In genomic region chr9:113376634-113377531, GRCh38 we compare ENCODE assay signal across 8 cellular contexts. TPM values are rescaled to one million over a fixed set of nuclear protein-coding genes. Genes with fewer than 3 reads are reported as not detected.
A peak's percentile ranks its signal among the peaks of the same experiment; 100 is the strongest.
DNase-seq lines count a peak whose midpoint lies in the region; ATAC-seq, FAIRE-seq and TF ChIP-seq lines count a peak whose summit lies in the region.

A gene with protein sequence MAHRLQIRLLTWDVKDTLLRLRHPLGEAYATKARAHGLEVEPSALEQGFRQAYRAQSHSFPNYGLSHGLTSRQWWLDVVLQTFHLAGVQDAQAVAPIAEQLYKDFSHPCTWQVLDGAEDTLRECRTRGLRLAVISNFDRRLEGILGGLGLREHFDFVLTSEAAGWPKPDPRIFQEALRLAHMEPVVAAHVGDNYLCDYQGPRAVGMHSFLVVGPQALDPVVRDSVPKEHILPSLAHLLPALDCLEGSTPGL (minus strand): TSS chr9:113376986. CDS start chr9:113374354, 2,632 bp downstream.

- WGBS in A549 (ENCODE audit: missing lambda C conversion rate), result 4% methylated on average over 30 of the region's 74 CpGs

- TF ChIP-seq CTCF in A549 (IDR thresholded peaks at IDR 0.05), result no peak
- no peak for TF ChIP-seq CTCF in choroid plexus epithelial cell (conservative IDR thresholded peaks at IDR 0.05; ENCODE audit: low read depth, low read length)

- no peaks in the 10 kb centered on the region for H3K27me3 ChIP-seq in layer of hippocampus (ENCODE audit: control insufficient read depth, insufficient read depth, low read length)

- no peak for TF ChIP-seq RAD21 in A549 (conservative IDR thresholded peaks at IDR 0.05 in 1 of 2, IDR thresholded peaks at IDR 0.05 in 1 of 2)

- ATAC-seq in A549, result peak; percentile 90 to 95
- peak; percentile 68 for ATAC-seq in GM18868 (IDR thresholded peaks at IDR 0.05; ENCODE audit: unreplicated experiment)
- peak; percentile 53 for ATAC-seq in HG03103 (IDR thresholded peaks at IDR 0.05; ENCODE audit: low read depth, unreplicated experiment)

- peak; percentile 87 to 92 for DNase-seq in A549 (ENCODE audit: low read depth in 1 of 2, low spot score in 1 of 2)
- peak; percentile 67 for DNase-seq in NCI-H226
- peak; percentile 70 to 80 for DNase-seq in activated CD4-positive, alpha-beta T cell treated with anti-CD3 and anti-CD28 coated beads for 4 hours
- peak; percentile 74 for DNase-seq in choroid plexus epithelial cell (ENCODE audit: low read depth)
- DNase-seq in stimulated activated CD4-positive, alpha-beta T cell treated with anti-CD3 and anti-CD28 coated beads, Interleukin-1b, Interleukin-23, amount 100 ng/mL, for 4 hours (ENCODE audit: low read depth in 2 of 2), result peak; percentile 79 to 80

- H3K4me3 ChIP-seq in A549, result peak within 1 kb of the TSS; percentile 58
- H3K4me3 ChIP-seq in choroid plexus epithelial cell (ENCODE audit: low read depth, low read length), result peak within 1 kb of the TSS; percentile 86

- no peak for FAIRE-seq in A549 (lab: Jason Lieb, UNC)

- CTCF ChIA-PET in A549 (lab: Yijun Ruan, JAX), result interaction anchor here (0.7 to 2.7 kb wide), 6 partner anchors 12 to 215 kb away, joined by 3 to 9 read pairs (median 3); partner anchors contain the start of genes ALAD, C9orf43 and POLE3

- peak; percentile 82 for TF ChIP-seq POLR2A in A549 (IDR thresholded peaks at IDR 0.05; ENCODE audit: low read length)

- no peaks in the 10 kb centered on the region for H3K9me3 ChIP-seq in A549

- POLR2A ChIA-PET in A549 (lab: Yijun Ruan, JAX), result interaction anchor here (0.6 to 1.5 kb wide), 13 partner anchors 8 to 217 kb away, joined by 3 to 15 read pairs (median 3); partner anchors contain the start of genes ALAD, C9orf43, FKBP15 and POLE3

- H3K27ac ChIP-seq in A549, result peak within 1 kb of the TSS; percentile 81 to 93
- H3K27ac ChIP-seq in layer of hippocampus (ENCODE audit: low read depth, low read length), result peak within 1 kb of the TSS; percentile 84

- peak within 1 kb of the TSS; percentile 99 for H3K4me2 ChIP-seq in A549

- H3K4me1 ChIP-seq in A549, result peaks cover 8% of the 10 kb centered on the region; the same call in 2 of the 3 replicates

- TF ChIP-seq EP300 in A549 (IDR thresholded peaks at IDR 0.05), result no peak

TF ChIP-seq in A549, 52 proteins besides CTCF, POLR2A, EP300 and RAD21:
- TF ChIP-seq FOSL2 (IDR thresholded peaks at IDR 0.05) (no peak), FOSL2 (CRISPR knock-in tag; IDR thresholded peaks at IDR 0.05) (0 out of 2 replicates have a peak, but pooled peaks have one; percentile 10), PHF8 (IDR thresholded peaks at IDR 0.05; ENCODE audit: borderline replicate concordance, low read depth) (peak; percentile 77; the same call in 1 of the 2 replicates), JUN (IDR thresholded peaks at IDR 0.05) (peak; percentile 66 to 77; a peak in 3 of 5 replicates), MYC (IDR thresholded peaks at IDR 0.05; ENCODE audit: borderline replicate concordance, low read length) (0 out of 2 replicates have a peak, but pooled peaks have one; percentile 44), KDM1A (IDR thresholded peaks at IDR 0.05; ENCODE audit: low read depth) (no peak), CHD4 (IDR thresholded peaks at IDR 0.05; ENCODE audit: borderline replicate concordance) (no peak)
- TF ChIP-seq, protein P1, sequence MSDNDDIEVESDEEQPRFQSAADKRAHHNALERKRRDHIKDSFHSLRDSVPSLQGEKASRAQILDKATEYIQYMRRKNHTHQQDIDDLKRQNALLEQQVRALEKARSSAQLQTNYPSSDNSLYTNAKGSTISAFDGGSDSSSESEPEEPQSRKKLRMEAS (IDR thresholded peaks at IDR 0.05), result peak; percentile 41; the same call in 1 of the 2 replicates
- TF ChIP-seq, protein P2, sequence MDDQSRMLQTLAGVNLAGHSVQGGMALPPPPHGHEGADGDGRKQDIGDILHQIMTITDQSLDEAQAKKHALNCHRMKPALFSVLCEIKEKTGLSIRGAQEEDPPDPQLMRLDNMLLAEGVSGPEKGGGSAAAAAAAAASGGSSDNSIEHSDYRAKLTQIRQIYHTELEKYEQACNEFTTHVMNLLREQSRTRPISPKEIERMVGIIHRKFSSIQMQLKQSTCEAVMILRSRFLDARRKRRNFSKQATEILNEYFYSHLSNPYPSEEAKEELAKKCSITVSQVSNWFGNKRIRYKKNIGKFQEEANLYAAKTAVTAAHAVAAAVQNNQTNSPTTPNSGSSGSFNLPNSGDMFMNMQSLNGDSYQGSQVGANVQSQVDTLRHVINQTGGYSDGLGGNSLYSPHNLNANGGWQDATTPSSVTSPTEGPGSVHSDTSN (IDR thresholded peaks at IDR 0.05), result 0 out of 2 replicates have a peak, but pooled peaks have one; percentile 18
- TF ChIP-seq, protein P3, sequence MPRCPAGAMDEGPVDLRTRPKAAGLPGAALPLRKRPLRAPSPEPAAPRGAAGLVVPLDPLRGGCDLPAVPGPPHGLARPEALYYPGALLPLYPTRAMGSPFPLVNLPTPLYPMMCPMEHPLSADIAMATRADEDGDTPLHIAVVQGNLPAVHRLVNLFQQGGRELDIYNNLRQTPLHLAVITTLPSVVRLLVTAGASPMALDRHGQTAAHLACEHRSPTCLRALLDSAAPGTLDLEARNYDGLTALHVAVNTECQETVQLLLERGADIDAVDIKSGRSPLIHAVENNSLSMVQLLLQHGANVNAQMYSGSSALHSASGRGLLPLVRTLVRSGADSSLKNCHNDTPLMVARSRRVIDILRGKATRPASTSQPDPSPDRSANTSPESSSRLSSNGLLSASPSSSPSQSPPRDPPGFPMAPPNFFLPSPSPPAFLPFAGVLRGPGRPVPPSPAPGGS (IDR thresholded peaks at IDR 0.05), result peak; percentile 70; the same call in 1 of the 3 replicates

RNA-seq across cellular contexts. Expression of the gene that starts here (rescaled TPM):
- 17.5 and 22.2 TPM in 2 replicates for polyA plus RNA-seq in A549 (2011; rRNA removed)
- 29.8 and 35.9 TPM in 2 replicates for polyA plus RNA-seq in A549 (2012; cell fraction: cytosol; rRNA removed)
- 51.2 and 52.4 TPM in 2 replicates for polyA plus RNA-seq in A549 (2012; cell fraction: nucleus; rRNA removed)
- 17.0 to 22.6 TPM (median 21.0 TPM) in 3 replicates for polyA plus RNA-seq in A549 (2017; fragmentation: RNase III; extraction: RNeasy Plus Mini Kit Qiagen cat#74134 plus additional on column Dnase treatment)
- 18.6 and 25.0 TPM in 2 replicates for polyA minus RNA-seq in A549 (2011; rRNA and poly(A)+ RNA removed)

Comparison
In these comparisons a context has a peak if more than half of its experiments do, and no peak if none do; other contexts are left out.
1. Peak in every context shown above with its lines: DNase-seq, ATAC-seq, H3K4me3 ChIP-seq and H3K27ac ChIP-seq.